23 cellular contexts compared by ENCODE assay signal in the genomic region with DNA sequence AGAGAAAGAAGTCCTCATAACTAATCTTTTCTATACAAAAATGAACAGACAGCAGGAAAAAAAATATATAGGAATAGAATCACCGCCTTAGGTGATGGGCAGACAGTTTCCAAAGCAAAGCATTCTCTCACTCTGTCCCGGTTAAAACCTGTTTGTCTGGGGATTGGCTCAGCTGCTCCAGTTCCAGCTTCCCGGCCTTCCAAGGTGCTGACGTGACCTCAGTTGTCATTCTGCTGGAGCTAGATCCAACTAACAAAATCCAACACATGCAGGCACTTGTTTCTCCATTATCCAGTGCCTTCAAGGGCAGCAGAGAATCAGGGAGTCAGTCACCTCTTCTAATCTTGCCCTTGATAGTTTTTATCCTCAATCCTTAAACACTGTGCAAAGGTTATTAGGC. TPM values are rescaled to one million over a fixed set of nuclear protein-coding genes. Genes with fewer than 3 reads are reported as not detected.
DNase-seq lines count a peak whose midpoint lies in the region; ATAC-seq, FAIRE-seq and TF ChIP-seq lines count a peak whose summit lies in the region.
"Had no signal": no experiment of that assay in that cellular context is flagged by ENCODE, and none has a peak within 500 bp of the region (broad histone marks: within the 10 kb centered on the region; RNA-seq: fewer than 3 reads in every experiment).

No MANE protein-coding gene starts in this region.

- H3K9me1 ChIP-seq in keratinocyte (ENCODE audit: control insufficient read depth, extremely low read depth, insufficient read depth, low read length), result no peaks in the 10 kb centered on the region

- H3K9me3 ChIP-seq in CD4-positive, CD25-positive, alpha-beta regulatory T cell (ENCODE audit: control insufficient read depth in 2 of 2, low read length in 2 of 2), result no peaks in the 10 kb centered on the region
- H3K9me3 ChIP-seq in KOPT-K1 (ENCODE audit: insufficient read depth, low read length, poor library complexity, severe bottlenecking) (no peaks in the 10 kb centered on the region), keratinocyte (ENCODE audit: control insufficient read depth, low read depth, low read length) (no peaks in the 10 kb centered on the region), upper lobe of left lung (no peaks in the 10 kb centered on the region)
- H3K9me3 ChIP-seq: colonic mucosa, upper lobe of right lung had no signal

- dilution Hi-C loops in keratinocyte (cut with MboI; ENCODE audit: extremely low pct_ligation_motif_present, low sequenced_read_pairs), result no loop called here

- peak overlapping the region; percentile 95 for H3K27ac ChIP-seq in CD4-positive, CD25-positive, alpha-beta regulatory T cell (ENCODE audit: insufficient read depth, low read length, poor library complexity, severe bottlenecking)
- H3K27ac ChIP-seq in KOPT-K1 (ENCODE audit: low read depth, low read length, poor library complexity, severe bottlenecking) (peak overlapping the region; percentile 90), keratinocyte (ENCODE audit: control insufficient read depth, insufficient read depth, low read length) (no peak overlapping the region), upper lobe of left lung (no peak overlapping the region)
- H3K27ac ChIP-seq: colonic mucosa, KMS-11, upper lobe of right lung had no signal

- no peaks in the 10 kb centered on the region for H4K20me1 ChIP-seq in keratinocyte (ENCODE audit: control insufficient read depth, extremely low read depth, insufficient read depth, low read length)

- no peak overlapping the region for H2AFZ ChIP-seq in keratinocyte (ENCODE audit: control insufficient read depth, low read length)

- peak overlapping the region; percentile 90 for H3K4me3 ChIP-seq in CD4-positive, CD25-positive, alpha-beta regulatory T cell (ENCODE audit: low read depth, low read length)
- no peak overlapping the region for H3K4me3 ChIP-seq in keratinocyte (ENCODE audit: control insufficient read depth in 2 of 3, extremely low read depth in 1 of 3, insufficient read depth in 2 of 3, low read depth in 1 of 3, low read length in 3 of 3)
- no peak overlapping the region for H3K4me3 ChIP-seq in upper lobe of left lung
- H3K4me3 ChIP-seq: colonic mucosa, upper lobe of right lung had no signal

- no peaks in the 10 kb centered on the region for H3K27me3 Mint-ChIP-seq in CD4-positive, CD25-positive, alpha-beta regulatory T cell
- no peaks in the 10 kb centered on the region for H3K27me3 Mint-ChIP-seq in CD14-positive monocyte (ENCODE audit: low read depth in 3 of 3)
- H3K27me3 Mint-ChIP-seq: B cell had no signal

- peaks cover 17% of the 10 kb centered on the region for H3K36me3 Mint-ChIP-seq in CD4-positive, CD25-positive, alpha-beta regulatory T cell
- H3K36me3 Mint-ChIP-seq in CD14-positive monocyte, result no peaks in the 10 kb centered on the region

- no peak for ATAC-seq in CD4-positive, CD25-positive, alpha-beta regulatory T cell (ENCODE audit: low read depth in 2 of 2)
- ATAC-seq in Right ventricle myocardium superior (ENCODE audit: poor library complexity) (peak; percentile 92), upper lobe of left lung (ENCODE audit: low FRiP score in 2 of 2) (no peak)
- ATAC-seq: activated T-cell treated with anti-CD3 and anti-CD28 coated beads, Interleukin-2, amount 50 U/mL, for 4 hours; SK-N-SH treated with all-trans-retinoic acid at 6 μM for 48 hours; upper lobe of right lung had no signal

- H3K27ac Mint-ChIP-seq in CD4-positive, CD25-positive, alpha-beta regulatory T cell, result peak overlapping the region; percentile 88 to 97 (median 90)
- no peak overlapping the region for H3K27ac Mint-ChIP-seq in CD14-positive monocyte
- H3K27ac Mint-ChIP-seq: B cell had no signal

- no peak for TF ChIP-seq POLR2A in upper lobe of left lung (IDR thresholded peaks at IDR 0.05)

- H3K9me3 Mint-ChIP-seq in CD4-positive, CD25-positive, alpha-beta regulatory T cell, result no peaks in the 10 kb centered on the region
- H3K9me3 Mint-ChIP-seq in CD14-positive monocyte, result no peaks in the 10 kb centered on the region
- H3K9me3 Mint-ChIP-seq: activated T-cell treated with anti-CD3 and anti-CD28 coated beads, Interleukin-2, amount 50 U/mL, for 4 hours had no signal

- no peaks in the 10 kb centered on the region for H3K27me3 ChIP-seq in CD4-positive, CD25-positive, alpha-beta regulatory T cell (ENCODE audit: control insufficient read depth, insufficient read depth, low read length)
- H3K27me3 ChIP-seq in keratinocyte (ENCODE audit: control insufficient read depth, extremely low read depth, insufficient read depth, low read length) (no peaks in the 10 kb centered on the region), upper lobe of left lung (no peaks in the 10 kb centered on the region)
- H3K27me3 ChIP-seq: colonic mucosa, upper lobe of right lung had no signal

- TF ChIP-seq CTCF in keratinocyte (optimal IDR thresholded peaks at IDR 0.05 in 1 of 3, IDR thresholded peaks at IDR 0.05 in 1 of 3, conservative IDR thresholded peaks at IDR 0.05 in 1 of 3; ENCODE audit: extremely low read depth in 1 of 3, insufficient read depth in 2 of 3, low read length in 3 of 3) (no peak), upper lobe of left lung (IDR thresholded peaks at IDR 0.05) (no peak), D721Med (IDR thresholded peaks at IDR 0.05; ENCODE audit: insufficient read depth, missing control alignments) (no peak), CD14-positive monocyte (IDR thresholded peaks at IDR 0.05) (no peak)

- peaks cover 2% of the 10 kb centered on the region for H3K79me2 ChIP-seq in keratinocyte (ENCODE audit: control insufficient read depth, insufficient read depth, low read length)

- peaks cover 80% of the 10 kb centered on the region for H3K4me1 ChIP-seq in CD4-positive, CD25-positive, alpha-beta regulatory T cell (ENCODE audit: control insufficient read depth, insufficient read depth, low read length, poor library complexity, severe bottlenecking)
- peaks cover 15% of the 10 kb centered on the region for H3K4me1 ChIP-seq in keratinocyte (ENCODE audit: control insufficient read depth, extremely low read depth, insufficient read depth, low read length)
- H3K4me1 ChIP-seq in upper lobe of left lung, result no peaks in the 10 kb centered on the region
- H3K4me1 ChIP-seq: colonic mucosa, upper lobe of right lung had no signal

- H3K9ac ChIP-seq in keratinocyte (ENCODE audit: control insufficient read depth, extremely low read depth, insufficient read depth, low read length), result no peak overlapping the region
- H3K9ac ChIP-seq: KMS-11 had no signal

- DNase-seq in CD4-positive, CD25-positive, alpha-beta regulatory T cell, result no peak
- DNase-seq in Right ventricle myocardium superior, result peak; percentile 48
- DNase-seq in keratinocyte (ENCODE audit: low read depth, low spot score), result no peak
- no peak for DNase-seq in upper lobe of left lung
- DNase-seq in D721Med (ENCODE audit: insufficient read length, low spot score), result no peak
- DNase-seq in DMS 273 (lab: John Stamatoyannopoulos, UW; ENCODE audit: unreplicated experiment), result no peak
- no peak for DNase-seq in CD14-positive monocyte (ENCODE audit: low spot score)
- DNase-seq: activated CD4-positive, alpha-beta T cell treated with anti-CD3 and anti-CD28 coated beads for 48 hours; activated naive CD4-positive, alpha-beta T cell; activated T-cell treated with anti-CD3 and anti-CD28 coated beads, Interleukin-2, amount 50 U/mL, for 4 hours; colonic mucosa; COR-L47; DMS79; effector memory CD4-positive, alpha-beta T cell; foreskin fibroblast; NCI-H1417 treated with DMSO at 0.1 percent for 48 hours; occipital lobe; retina; upper lobe of right lung had no signal

- 81 to 86% methylated on average over 4 of the region's 4 CpGs for WGBS in upper lobe of left lung, 2 donors

- FAIRE-seq in keratinocyte (lab: Jason Lieb, UNC), result peak; percentile 55
- FAIRE-seq in D721Med (lab: Jason Lieb, UNC), result no peak

- TF ChIP-seq EP300 in upper lobe of left lung (IDR thresholded peaks at IDR 0.05), result no peak

- peak overlapping the region; percentile 9 for H3K4me2 ChIP-seq in keratinocyte (ENCODE audit: control insufficient read depth, extremely low read depth, insufficient read depth, low read depth, low read length)
- H3K4me2 ChIP-seq: KMS-11 had no signal

- peaks cover 9% of the 10 kb centered on the region for H3K36me3 ChIP-seq in CD4-positive, CD25-positive, alpha-beta regulatory T cell (ENCODE audit: control insufficient read depth, insufficient read depth, low read length)
- H3K36me3 ChIP-seq in KOPT-K1 (ENCODE audit: insufficient read depth, low read length), result peaks cover 40% of the 10 kb centered on the region
- H3K36me3 ChIP-seq in keratinocyte (ENCODE audit: control insufficient read depth in 2 of 2, extremely low read depth in 1 of 2, insufficient read depth in 2 of 2, low read length in 2 of 2), result no peaks in the 10 kb centered on the region
- no peaks in the 10 kb centered on the region for H3K36me3 ChIP-seq in upper lobe of left lung
- H3K36me3 ChIP-seq: colonic mucosa, upper lobe of right lung had no signal

- intact Hi-C loops in Right ventricle myocardium superior (cut with DNase I) (no loop called here), CD14-positive monocyte (cut with micrococcal nuclease) (no loop called here)

- H3K4me1 Mint-ChIP-seq in CD4-positive, CD25-positive, alpha-beta regulatory T cell, result peaks cover 57 to 75% (median 63%) of the 10 kb centered on the region in 4 donors
- H3K4me1 Mint-ChIP-seq in CD14-positive monocyte, result no peaks in the 10 kb centered on the region

- peak overlapping the region; percentile 71 to 87 (median 82) for H3K4me3 Mint-ChIP-seq in CD4-positive, CD25-positive, alpha-beta regulatory T cell
- no peak overlapping the region for H3K4me3 Mint-ChIP-seq in CD14-positive monocyte
- H3K4me3 Mint-ChIP-seq: B cell had no signal

RNA-seq across cellular contexts. Expression of gene IKZF2, which starts 52.8 kb away (rescaled TPM):
- total RNA-seq in CD4-positive, CD25-positive, alpha-beta regulatory T cell, result 225 TPM
- polyA plus RNA-seq in CD4-positive, CD25-positive, alpha-beta regulatory T cell, result 10 to 100 TPM; 26.8 to 36.7 (median 33.7) TPM
- total RNA-seq in Right ventricle myocardium superior (4.3 TPM), upper lobe of left lung (10 to 100 TPM; 10.4 to 35.7 (median 13.5) TPM)
- polyA plus RNA-seq in keratinocyte (7.1 to 12.3 TPM (median 8.2 TPM) in 3 replicates), CD14-positive monocyte (under 1 TPM; 0.10 to 0.12 TPM)
- 1.3 TPM for polyA plus RNA-seq in keratinocyte (2011; ENCODE audit: low read depth)
- polyA plus RNA-seq in keratinocyte (2011; cell fraction: cytosol; rRNA removed), result 2.3 and 5.5 TPM in 2 replicates
- 13.3 and 14.6 TPM in 2 replicates for polyA plus RNA-seq in keratinocyte (2011; cell fraction: nucleus; rRNA removed)
- 3.6 and 4.3 TPM in 2 replicates for polyA plus RNA-seq in keratinocyte (2012; ENCODE audit: low replicate concordance)
- 12.6 to 57.2 TPM (median 43.7 TPM) in 3 replicates for polyA minus RNA-seq in keratinocyte
- 12.3 TPM for polyA minus RNA-seq in keratinocyte (2011; cell fraction: cytosol; rRNA and poly(A)+ RNA removed)
- polyA minus RNA-seq in keratinocyte (2011; cell fraction: nucleus; rRNA and poly(A)+ RNA removed), result 33.8 and 72.4 TPM in 2 replicates

Comparison
In these comparisons a context has a peak if more than half of its experiments do, and no peak if none do; other contexts are left out.
1. H3K27ac ChIP-seq: peak in CD4-positive, CD25-positive, alpha-beta regulatory T cell (single experiment) and KOPT-K1 (single experiment); none in keratinocyte (single experiment) and upper lobe of left lung (0 of 4).
2. H3K27ac Mint-ChIP-seq: peak in CD4-positive, CD25-positive, alpha-beta regulatory T cell (3 of 3); none in CD14-positive monocyte (0 of 7).
3. H3K4me3 Mint-ChIP-seq: peak in CD4-positive, CD25-positive, alpha-beta regulatory T cell (4 of 4); none in CD14-positive monocyte (0 of 2).